In genomic region chr2:8692783-8693768, GRCh38 we compare ENCODE assay signal across 1 cellular context.
TF ChIP-seq lines count a peak whose summit lies in the region.

No MANE protein-coding gene starts in this region.

TF ChIP-seq in HepG2, 621 proteins besides CTCF, POLR2A, EP300 and RAD21 (continued from another document and continues in another):
- TF ChIP-seq PHF8 (CRISPR knock-in tag; IDR thresholded peaks at IDR 0.05) (peak; percentile 33; the same call in 1 of the 2 replicates), ZNF230 (CRISPR knock-in tag; IDR thresholded peaks at IDR 0.05) (no peak), ZNF260 (CRISPR knock-in tag; IDR thresholded peaks at IDR 0.05; ENCODE audit: borderline replicate concordance, low read depth) (no peak), ARNT (IDR thresholded peaks at IDR 0.05) (no peak), ZNF816 (CRISPR knock-in tag; IDR thresholded peaks at IDR 0.05; ENCODE audit: borderline replicate concordance) (no peak), TBX2 (CRISPR knock-in tag; IDR thresholded peaks at IDR 0.05; ENCODE audit: borderline replicate concordance) (0 out of 2 replicates have a peak, but pooled peaks have one; percentile 23), ZBTB14 (CRISPR knock-in tag; IDR thresholded peaks at IDR 0.05) (no peak), TAF15 (IDR thresholded peaks at IDR 0.05; ENCODE audit: low read depth, low read length, poor library complexity, severe bottlenecking) (peak; percentile 66), ZNF770 (CRISPR knock-in tag; IDR thresholded peaks at IDR 0.05) (0 out of 2 replicates have a peak, but pooled peaks have one; percentile 23), ELF3 (CRISPR knock-in tag; IDR thresholded peaks at IDR 0.05) (0 out of 2 replicates have a peak, but pooled peaks have one; percentile 40), ZNF501 (CRISPR knock-in tag; IDR thresholded peaks at IDR 0.05) (no peak), MEIS1 (CRISPR knock-in tag; IDR thresholded peaks at IDR 0.05; ENCODE audit: borderline replicate concordance) (no peak), GABPB1 (CRISPR knock-in tag; IDR thresholded peaks at IDR 0.05) (peak; percentile 67; the same call in 1 of the 2 replicates), GTF3A (CRISPR knock-in tag; conservative IDR thresholded peaks at IDR 0.05) (no peak), NCOA1 (CRISPR knock-in tag; IDR thresholded peaks at IDR 0.05) (peak; percentile 16; the same call in 1 of the 2 replicates), JUNB (CRISPR knock-in tag; IDR thresholded peaks at IDR 0.05; ENCODE audit: borderline replicate concordance) (0 out of 2 replicates have a peak, but pooled peaks have one; percentile 37), KDM3A (CRISPR knock-in tag; IDR thresholded peaks at IDR 0.05; ENCODE audit: low read depth) (peak; percentile 39; the same call in 1 of the 2 replicates), MXD4 (CRISPR knock-in tag; IDR thresholded peaks at IDR 0.05) (peak; percentile 79; the same call in 1 of the 2 replicates), ZBTB7A (CRISPR knock-in tag; IDR thresholded peaks at IDR 0.05) (peak; percentile 65; the same call in 1 of the 2 replicates), HOXA5 (CRISPR knock-in tag; IDR thresholded peaks at IDR 0.05) (no peak), NFE2 (CRISPR knock-in tag; IDR thresholded peaks at IDR 0.05) (no peak), RXRB (CRISPR knock-in tag; IDR thresholded peaks at IDR 0.05; ENCODE audit: borderline replicate concordance) (0 out of 2 replicates have a peak, but pooled peaks have one; percentile 19), ZNF619 (CRISPR knock-in tag; IDR thresholded peaks at IDR 0.05) (0 out of 2 replicates have a peak, but pooled peaks have one; percentile 15), ZNF772 (CRISPR knock-in tag; IDR thresholded peaks at IDR 0.05) (peak; percentile 61; the same call in 1 of the 2 replicates), PATZ1 (CRISPR knock-in tag; IDR thresholded peaks at IDR 0.05) (peak; percentile 26; the same call in 1 of the 2 replicates), ZNF354B (CRISPR knock-in tag; IDR thresholded peaks at IDR 0.05) (no peak), ZNF556 (CRISPR knock-in tag; IDR thresholded peaks at IDR 0.05; ENCODE audit: borderline replicate concordance) (0 out of 2 replicates have a peak, but pooled peaks have one; percentile 18), MYC (CRISPR knock-in tag; IDR thresholded peaks at IDR 0.05; ENCODE audit: borderline replicate concordance) (no peak), SAP130 (CRISPR knock-in tag; IDR thresholded peaks at IDR 0.05; ENCODE audit: low read depth) (0 out of 2 replicates have a peak, but pooled peaks have one; percentile 31), XRCC5 (optimal IDR thresholded peaks at IDR 0.05; ENCODE audit: low read length) (peak; percentile 98)
- TF ChIP-seq, protein P1, sequence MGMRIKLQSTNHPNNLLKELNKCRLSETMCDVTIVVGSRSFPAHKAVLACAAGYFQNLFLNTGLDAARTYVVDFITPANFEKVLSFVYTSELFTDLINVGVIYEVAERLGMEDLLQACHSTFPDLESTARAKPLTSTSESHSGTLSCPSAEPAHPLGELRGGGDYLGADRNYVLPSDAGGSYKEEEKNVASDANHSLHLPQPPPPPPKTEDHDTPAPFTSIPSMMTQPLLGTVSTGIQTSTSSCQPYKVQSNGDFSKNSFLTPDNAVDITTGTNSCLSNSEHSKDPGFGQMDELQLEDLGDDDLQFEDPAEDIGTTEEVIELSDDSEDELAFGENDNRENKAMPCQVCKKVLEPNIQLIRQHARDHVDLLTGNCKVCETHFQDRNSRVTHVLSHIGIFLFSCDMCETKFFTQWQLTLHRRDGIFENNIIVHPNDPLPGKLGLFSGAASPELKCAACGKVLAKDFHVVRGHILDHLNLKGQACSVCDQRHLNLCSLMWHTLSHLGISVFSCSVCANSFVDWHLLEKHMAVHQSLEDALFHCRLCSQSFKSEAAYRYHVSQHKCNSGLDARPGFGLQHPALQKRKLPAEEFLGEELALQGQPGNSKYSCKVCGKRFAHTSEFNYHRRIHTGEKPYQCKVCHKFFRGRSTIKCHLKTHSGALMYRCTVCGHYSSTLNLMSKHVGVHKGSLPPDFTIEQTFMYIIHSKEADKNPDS (CRISPR knock-in tag; IDR thresholded peaks at IDR 0.05): peak; percentile 62; the same call in 1 of the 2 replicates
- TF ChIP-seq, protein P2, sequence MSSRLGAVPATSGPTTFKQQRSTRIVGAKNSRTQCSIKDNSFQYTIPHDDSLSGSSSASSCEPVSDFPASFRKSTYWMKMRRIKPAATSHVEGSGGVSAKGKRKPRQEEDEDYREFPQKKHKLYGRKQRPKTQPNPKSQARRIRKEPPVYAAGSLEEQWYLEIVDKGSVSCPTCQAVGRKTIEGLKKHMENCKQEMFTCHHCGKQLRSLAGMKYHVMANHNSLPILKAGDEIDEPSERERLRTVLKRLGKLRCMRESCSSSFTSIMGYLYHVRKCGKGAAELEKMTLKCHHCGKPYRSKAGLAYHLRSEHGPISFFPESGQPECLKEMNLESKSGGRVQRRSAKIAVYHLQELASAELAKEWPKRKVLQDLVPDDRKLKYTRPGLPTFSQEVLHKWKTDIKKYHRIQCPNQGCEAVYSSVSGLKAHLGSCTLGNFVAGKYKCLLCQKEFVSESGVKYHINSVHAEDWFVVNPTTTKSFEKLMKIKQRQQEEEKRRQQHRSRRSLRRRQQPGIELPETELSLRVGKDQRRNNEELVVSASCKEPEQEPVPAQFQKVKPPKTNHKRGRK (CRISPR knock-in tag; IDR thresholded peaks at IDR 0.05): no peak
- TF ChIP-seq, protein P3, sequence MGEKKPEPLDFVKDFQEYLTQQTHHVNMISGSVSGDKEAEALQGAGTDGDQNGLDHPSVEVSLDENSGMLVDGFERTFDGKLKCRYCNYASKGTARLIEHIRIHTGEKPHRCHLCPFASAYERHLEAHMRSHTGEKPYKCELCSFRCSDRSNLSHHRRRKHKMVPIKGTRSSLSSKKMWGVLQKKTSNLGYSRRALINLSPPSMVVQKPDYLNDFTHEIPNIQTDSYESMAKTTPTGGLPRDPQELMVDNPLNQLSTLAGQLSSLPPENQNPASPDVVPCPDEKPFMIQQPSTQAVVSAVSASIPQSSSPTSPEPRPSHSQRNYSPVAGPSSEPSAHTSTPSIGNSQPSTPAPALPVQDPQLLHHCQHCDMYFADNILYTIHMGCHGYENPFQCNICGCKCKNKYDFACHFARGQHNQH (CRISPR knock-in tag; IDR thresholded peaks at IDR 0.05): peak; percentile 45; the same call in 1 of the 2 replicates
- TF ChIP-seq, protein P4, sequence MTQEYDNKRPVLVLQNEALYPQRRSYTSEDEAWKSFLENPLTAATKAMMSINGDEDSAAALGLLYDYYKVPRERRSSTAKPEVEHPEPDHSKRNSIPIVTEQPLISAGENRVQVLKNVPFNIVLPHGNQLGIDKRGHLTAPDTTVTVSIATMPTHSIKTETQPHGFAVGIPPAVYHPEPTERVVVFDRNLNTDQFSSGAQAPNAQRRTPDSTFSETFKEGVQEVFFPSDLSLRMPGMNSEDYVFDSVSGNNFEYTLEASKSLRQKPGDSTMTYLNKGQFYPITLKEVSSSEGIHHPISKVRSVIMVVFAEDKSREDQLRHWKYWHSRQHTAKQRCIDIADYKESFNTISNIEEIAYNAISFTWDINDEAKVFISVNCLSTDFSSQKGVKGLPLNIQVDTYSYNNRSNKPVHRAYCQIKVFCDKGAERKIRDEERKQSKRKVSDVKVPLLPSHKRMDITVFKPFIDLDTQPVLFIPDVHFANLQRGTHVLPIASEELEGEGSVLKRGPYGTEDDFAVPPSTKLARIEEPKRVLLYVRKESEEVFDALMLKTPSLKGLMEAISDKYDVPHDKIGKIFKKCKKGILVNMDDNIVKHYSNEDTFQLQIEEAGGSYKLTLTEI (CRISPR knock-in tag; conservative IDR thresholded peaks at IDR 0.05): no peak
- TF ChIP-seq, protein P5, sequence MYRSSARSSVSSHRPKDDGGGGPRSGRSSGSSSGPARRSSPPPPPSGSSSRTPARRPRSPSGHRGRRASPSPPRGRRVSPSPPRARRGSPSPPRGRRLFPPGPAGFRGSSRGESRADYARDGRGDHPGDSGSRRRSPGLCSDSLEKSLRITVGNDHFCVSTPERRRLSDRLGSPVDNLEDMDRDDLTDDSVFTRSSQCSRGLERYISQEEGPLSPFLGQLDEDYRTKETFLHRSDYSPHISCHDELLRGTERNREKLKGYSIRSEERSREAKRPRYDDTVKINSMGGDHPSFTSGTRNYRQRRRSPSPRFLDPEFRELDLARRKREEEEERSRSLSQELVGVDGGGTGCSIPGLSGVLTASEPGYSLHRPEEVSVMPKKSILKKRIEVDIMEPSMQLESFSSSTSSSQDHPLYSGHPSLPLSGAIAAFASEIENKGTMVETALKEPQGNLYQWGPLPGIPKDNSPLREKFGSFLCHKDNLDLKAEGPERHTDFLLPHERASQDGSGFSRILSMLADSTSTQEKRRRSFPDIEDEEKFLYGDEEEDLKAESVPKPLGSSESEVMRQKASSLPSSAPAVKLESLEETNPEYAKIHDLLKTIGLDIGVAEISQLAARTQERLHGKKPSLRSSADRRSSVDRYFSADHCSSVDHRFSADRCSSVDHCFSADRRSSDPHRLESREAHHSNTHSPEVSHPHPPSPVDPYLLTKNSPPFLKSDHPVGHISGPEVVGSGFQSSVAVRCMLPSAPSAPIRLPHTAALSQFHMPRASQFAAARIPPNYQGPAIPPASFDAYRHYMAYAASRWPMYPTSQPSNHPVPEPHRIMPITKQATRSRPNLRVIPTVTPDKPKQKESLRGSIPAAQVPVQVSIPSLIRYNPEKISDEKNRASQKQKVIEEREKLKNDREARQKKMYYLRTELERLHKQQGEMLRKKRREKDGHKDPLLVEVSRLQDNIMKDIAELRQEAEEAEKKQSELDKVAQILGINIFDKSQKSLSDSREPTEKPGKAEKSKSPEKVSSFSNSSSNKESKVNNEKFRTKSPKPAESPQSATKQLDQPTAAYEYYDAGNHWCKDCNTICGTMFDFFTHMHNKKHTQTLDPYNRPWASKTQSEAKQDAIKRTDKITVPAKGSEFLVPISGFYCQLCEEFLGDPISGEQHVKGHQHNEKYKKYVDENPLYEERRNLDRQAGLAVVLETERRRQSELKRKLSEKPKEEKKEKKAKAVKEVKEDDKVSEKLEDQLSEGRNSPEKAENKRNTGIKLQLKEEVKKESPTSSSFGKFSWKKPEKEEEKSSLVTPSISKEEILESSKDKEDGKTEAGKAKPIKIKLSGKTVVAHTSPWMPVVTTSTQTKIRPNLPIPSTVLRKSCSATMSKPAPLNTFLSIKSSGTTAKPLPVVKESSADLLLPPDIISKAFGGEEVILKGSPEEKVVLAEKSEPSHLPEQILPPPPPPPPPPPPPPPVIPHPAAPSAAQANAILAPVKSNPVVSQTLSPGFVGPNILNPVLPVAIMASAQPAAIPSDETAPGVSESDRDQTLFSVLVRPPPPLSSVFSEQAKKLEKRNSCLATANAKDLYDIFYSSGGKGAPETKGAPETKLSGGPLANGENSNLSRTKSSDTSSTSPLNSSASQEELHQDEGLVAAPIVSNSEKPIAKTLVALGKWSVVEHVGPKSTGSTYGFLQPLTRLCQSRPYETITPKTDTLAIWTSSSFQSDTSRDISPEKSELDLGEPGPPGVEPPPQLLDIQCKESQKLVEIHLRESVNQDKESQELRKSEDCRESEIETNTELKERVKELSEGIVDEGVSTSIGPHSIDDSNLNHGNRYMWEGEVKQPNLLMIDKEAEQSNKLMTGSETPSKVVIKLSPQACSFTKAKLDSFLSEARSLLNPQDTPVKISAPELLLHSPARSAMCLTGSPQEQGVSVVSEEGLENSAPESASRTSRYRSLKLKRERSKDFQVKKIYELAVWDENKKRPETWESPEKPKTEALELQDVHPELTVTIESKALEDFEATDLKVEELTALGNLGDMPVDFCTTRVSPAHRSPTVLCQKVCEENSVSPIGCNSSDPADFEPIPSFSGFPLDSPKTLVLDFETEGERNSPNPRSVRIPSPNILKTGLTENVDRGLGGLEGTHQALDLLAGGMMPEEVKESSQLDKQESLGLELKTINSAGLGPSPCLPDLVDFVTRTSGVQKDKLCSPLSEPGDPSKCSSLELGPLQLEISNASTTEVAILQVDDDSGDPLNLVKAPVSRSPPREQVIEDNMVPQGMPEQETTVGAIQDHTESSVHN (CRISPR knock-in tag; IDR thresholded peaks at IDR 0.05): no peak
- TF ChIP-seq, protein P6, sequence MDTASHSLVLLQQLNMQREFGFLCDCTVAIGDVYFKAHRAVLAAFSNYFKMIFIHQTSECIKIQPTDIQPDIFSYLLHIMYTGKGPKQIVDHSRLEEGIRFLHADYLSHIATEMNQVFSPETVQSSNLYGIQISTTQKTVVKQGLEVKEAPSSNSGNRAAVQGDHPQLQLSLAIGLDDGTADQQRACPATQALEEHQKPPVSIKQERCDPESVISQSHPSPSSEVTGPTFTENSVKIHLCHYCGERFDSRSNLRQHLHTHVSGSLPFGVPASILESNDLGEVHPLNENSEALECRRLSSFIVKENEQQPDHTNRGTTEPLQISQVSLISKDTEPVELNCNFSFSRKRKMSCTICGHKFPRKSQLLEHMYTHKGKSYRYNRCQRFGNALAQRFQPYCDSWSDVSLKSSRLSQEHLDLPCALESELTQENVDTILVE (CRISPR knock-in tag; IDR thresholded peaks at IDR 0.05): 0 out of 2 replicates have a peak, but pooled peaks have one; percentile 33
